8 cellular contexts compared by ENCODE assay signal in genomic region chr17:45197555-45198334, GRCh38. TPM values are rescaled to one million over a fixed set of nuclear protein-coding genes. Genes with fewer than 3 reads are reported as not detected.
DNase-seq lines count a peak whose midpoint lies in the region; ATAC-seq and TF ChIP-seq lines count a peak whose summit lies in the region.

No MANE protein-coding gene starts in this region.

- CTCF ChIA-PET in AG04450 (lab: Charles Lee), result interaction anchor here (0.6 to 11.9 kb wide), 46 partner anchors 9 to 290 kb away, joined by 3 to 420 read pairs (median 4); partner anchors contain the start of genes ACBD4, HEXIM1, HEXIM2 and MAP3K14

- H3K9me3 ChIP-seq in AG04450 (ENCODE audit: control insufficient read depth, insufficient read depth, low read length) (no peaks in the 10 kb centered on the region; the same call in 1 of the 2 replicates), NT2/D1 (ENCODE audit: insufficient read depth, low read length) (0 out of 2 replicates have a peak, but pooled peaks cover 4% of the 10 kb centered on the region), mucosa of descending colon (no peaks in the 10 kb centered on the region)

- peak overlapping the region; percentile 2 for H3K27ac ChIP-seq in AG04450 (ENCODE audit: low read depth, low read length)

- TF ChIP-seq CTCF in AG04450 (IDR thresholded peaks at IDR 0.05; ENCODE audit: low read depth, low read length) (peak; percentile 99), epithelial cell of esophagus (IDR thresholded peaks at IDR 0.05; ENCODE audit: insufficient read depth, low read depth, low read length, missing control alignments) (peak; percentile 95), mucosa of descending colon (IDR thresholded peaks at IDR 0.05) (peak; percentile 99)

- H3K4me1 ChIP-seq in NT2/D1 (ENCODE audit: insufficient read depth, insufficient read length) (peaks cover 8% of the 10 kb centered on the region), mucosa of descending colon (ENCODE audit: low read depth) (no peaks in the 10 kb centered on the region)

- H3K36me3 ChIP-seq in NT2/D1 (ENCODE audit: insufficient read depth, insufficient read length, low read length) (no peaks in the 10 kb centered on the region), mucosa of descending colon (ENCODE audit: low read depth) (no peaks in the 10 kb centered on the region)

- POLR2A ChIA-PET in AG04450 (lab: Yijun Ruan, JAX), result interaction anchor here (0.7 to 4.1 kb wide), 7 partner anchors 21 to 135 kb away, joined by 3 to 104 read pairs (median 4); partner anchors contain the start of genes ACBD4, HEXIM1 and HEXIM2

- intact Hi-C loops in mucosa of descending colon (cut with DNase I, micrococcal nuclease), result loop anchor here (2.0 to 10.0 kb wide), 2 partner anchors 63 kb away; partner anchors contain the start of genes ACBD4 (in 2 of the 2) and PLCD3 (in 1 of the 2)

- ATAC-seq in GM18907 (IDR thresholded peaks at IDR 0.05; ENCODE audit: unreplicated experiment) (peak; percentile 70), mucosa of descending colon (peak; percentile 100)

- no peak overlapping the region; the same call in 1 of the 2 replicates for H3K4me3 ChIP-seq in AG04450 (ENCODE audit: low read depth, low read length)
- no peak overlapping the region for H3K4me3 ChIP-seq in NT2/D1 (ENCODE audit: insufficient read length, low read depth)
- no peak overlapping the region for H3K4me3 ChIP-seq in epithelial cell of esophagus (ENCODE audit: low read length)
- H3K4me3 ChIP-seq in mucosa of descending colon, result no peak overlapping the region

- DNase-seq in AG04450 (ENCODE audit: low read depth, low spot score) (peak; percentile 72), HT1080 (ENCODE audit: low read depth) (peak; percentile 89), NT2/D1 (ENCODE audit: low read depth, low spot score) (peak; percentile 85), epithelial cell of esophagus (ENCODE audit: low read depth) (peak; percentile 78), mucosa of descending colon (peak; percentile 91 to 97 (median 93))
- peak; percentile 98 for DNase-seq in activated CD8-positive, alpha-beta memory T cell treated with anti-CD3 and anti-CD28 coated beads, Interleukin-2, amount 50 U/mL, for 48 hours
- peak; percentile 89 to 90 for DNase-seq in stimulated activated CD8-positive, alpha-beta memory T cell treated with anti-CD3 and anti-CD28 coated beads, Interleukin-2, amount 100 ng/mL, for 48 hours (ENCODE audit: low read depth in 2 of 2)

- H3K27me3 ChIP-seq in AG04450 (ENCODE audit: control insufficient read depth, insufficient read depth, low read length) (no peaks in the 10 kb centered on the region), NT2/D1 (ENCODE audit: insufficient read depth, insufficient read length) (no peaks in the 10 kb centered on the region)

- peak overlapping the region; percentile 58 for H3K9ac ChIP-seq in NT2/D1 (ENCODE audit: insufficient read length, low read depth)

RNA-seq across cellular contexts. Expression of gene FMNL1, which starts 23.9 kb away (rescaled TPM):
- 1.1 and 1.8 TPM in 2 replicates for polyA plus RNA-seq in AG04450 (2011; rRNA removed)
- 2.6 and 3.2 TPM in 2 replicates for polyA minus RNA-seq in AG04450 (2011; rRNA and poly(A)+ RNA removed)
- total RNA-seq in HT1080 (2014; rRNA removed; shearing (Covaris generic)), result 41.4 and 64.3 TPM in 2 replicates
- polyA plus RNA-seq in HT1080 (2015; cell fraction: cytosol; rRNA removed), result 102 and 122 TPM in 2 replicates
- polyA plus RNA-seq in HT1080 (2015; cell fraction: nucleus; rRNA removed), result 181 and 205 TPM in 2 replicates
- total RNA-seq in mucosa of descending colon, result 10 to 100 TPM in 2 of 3 donors, 1 to 10 TPM in 1; 7.4 to 18.1 (median 17.3) TPM

RNA-seq across cellular contexts. Expression of gene HEXIM2, which starts 36.1 kb away (rescaled TPM):
- polyA plus RNA-seq in AG04450 (2011; rRNA removed), result 4.2 and 4.5 TPM in 2 replicates
- 3.2 and 5.0 TPM in 2 replicates for polyA minus RNA-seq in AG04450 (2011; rRNA and poly(A)+ RNA removed)
- 7.6 and 11.2 TPM in 2 replicates for total RNA-seq in HT1080 (2014; rRNA removed; shearing (Covaris generic))
- 7.5 and 8.4 TPM in 2 replicates for polyA plus RNA-seq in HT1080 (2015; cell fraction: cytosol; rRNA removed)
- polyA plus RNA-seq in HT1080 (2015; cell fraction: nucleus; rRNA removed), result 6.5 and 12.5 TPM in 2 replicates
- 1 to 10 TPM; 3.9 to 9.6 (median 4.5) TPM for total RNA-seq in mucosa of descending colon

RNA-seq across cellular contexts. Expression of gene HEXIM1, which starts 49.5 kb away (rescaled TPM):
- polyA plus RNA-seq in AG04450 (2011; rRNA removed), result 12.4 and 13.2 TPM in 2 replicates
- 10.0 and 11.4 TPM in 2 replicates for polyA minus RNA-seq in AG04450 (2011; rRNA and poly(A)+ RNA removed)
- 17.9 and 45.7 TPM in 2 replicates for total RNA-seq in HT1080 (2014; rRNA removed; shearing (Covaris generic))
- 31.1 and 31.4 TPM in 2 replicates for polyA plus RNA-seq in HT1080 (2015; cell fraction: cytosol; rRNA removed)
- polyA plus RNA-seq in HT1080 (2015; cell fraction: nucleus; rRNA removed), result 47.8 and 47.9 TPM in 2 replicates
- total RNA-seq in mucosa of descending colon, result 10 to 100 TPM; 36.7 to 98.2 (median 37.0) TPM
